Comparison of ENCODE assay signal across 1 cellular context in the genomic region with DNA sequence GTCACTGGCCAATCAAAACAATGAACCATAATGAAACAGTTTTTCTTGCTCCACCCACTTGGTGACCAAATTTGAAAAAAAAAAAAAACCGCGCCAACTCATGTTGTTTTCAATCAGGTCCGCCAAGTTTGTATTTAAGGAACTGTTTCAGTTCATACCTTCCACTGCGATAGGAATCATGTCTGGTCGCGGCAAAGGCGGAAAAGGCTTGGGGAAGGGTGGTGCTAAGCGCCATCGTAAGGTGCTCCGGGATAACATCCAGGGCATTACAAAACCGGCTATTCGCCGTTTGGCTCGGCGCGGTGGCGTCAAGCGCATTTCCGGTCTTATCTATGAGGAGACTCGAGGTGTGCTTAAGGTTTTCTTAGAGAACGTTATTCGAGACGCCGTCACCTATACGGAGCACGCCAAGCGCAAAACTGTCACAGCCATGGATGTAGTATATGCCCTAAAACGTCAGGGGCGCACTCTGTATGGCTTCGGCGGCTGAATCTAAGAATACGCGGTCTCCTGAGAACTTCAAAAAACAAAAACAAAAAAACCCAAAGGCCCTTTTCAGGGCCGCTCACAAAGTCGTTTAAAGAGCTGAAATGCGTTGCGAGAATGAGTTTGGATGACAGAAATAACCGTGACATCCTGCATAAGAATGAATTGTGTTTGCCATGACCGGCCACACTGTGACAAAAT.
TF ChIP-seq lines count a peak whose summit lies in the region.

No MANE protein-coding gene starts in this region.

TF ChIP-seq in K562, 482 proteins besides CTCF, POLR2A, EP300 and RAD21 (continued from another document and continues in another):
- TF ChIP-seq PKNOX1 (IDR thresholded peaks at IDR 0.05) = no peak; the same call in 1 of the 2 replicates
- no peak for TF ChIP-seq HLTF (IDR thresholded peaks at IDR 0.05)
- TF ChIP-seq POLR2AphosphoS2 (IDR thresholded peaks at IDR 0.05; ENCODE audit: low read length) = peak; percentile 100
- TF ChIP-seq ZNF445 (CRISPR knock-in tag; IDR thresholded peaks at IDR 0.05; ENCODE audit: low read depth) = peak; percentile 17; the same call in 1 of the 2 replicates
- TF ChIP-seq ZBTB7A (IDR thresholded peaks at IDR 0.05; ENCODE audit: borderline replicate concordance, control insufficient read depth, low read depth, low read length) = peak; percentile 28; the same call in 1 of the 2 replicates
- TF ChIP-seq ZNF143 (CRISPR knock-in tag; IDR thresholded peaks at IDR 0.05) = no peak
- peak; percentile 95 for TF ChIP-seq ZEB2 (IDR thresholded peaks at IDR 0.05)
- no peak for TF ChIP-seq SLC30A9 (CRISPR knock-in tag; IDR thresholded peaks at IDR 0.05)
- TF ChIP-seq ELK3 (CRISPR knock-in tag; IDR thresholded peaks at IDR 0.05) = 0 out of 2 replicates have a peak, but pooled peaks have one; percentile 25
- TF ChIP-seq KDM5B (IDR thresholded peaks at IDR 0.05; ENCODE audit: insufficient replicate concordance, low read depth, low read length) = peak; percentile 99
- TF ChIP-seq ZNF134 (CRISPR knock-in tag; conservative IDR thresholded peaks at IDR 0.05) = no peak; the same call in 1 of the 2 replicates
- TF ChIP-seq NR1H2 (CRISPR knock-in tag; IDR thresholded peaks at IDR 0.05) = peak; percentile 97
- TF ChIP-seq, protein P1, sequence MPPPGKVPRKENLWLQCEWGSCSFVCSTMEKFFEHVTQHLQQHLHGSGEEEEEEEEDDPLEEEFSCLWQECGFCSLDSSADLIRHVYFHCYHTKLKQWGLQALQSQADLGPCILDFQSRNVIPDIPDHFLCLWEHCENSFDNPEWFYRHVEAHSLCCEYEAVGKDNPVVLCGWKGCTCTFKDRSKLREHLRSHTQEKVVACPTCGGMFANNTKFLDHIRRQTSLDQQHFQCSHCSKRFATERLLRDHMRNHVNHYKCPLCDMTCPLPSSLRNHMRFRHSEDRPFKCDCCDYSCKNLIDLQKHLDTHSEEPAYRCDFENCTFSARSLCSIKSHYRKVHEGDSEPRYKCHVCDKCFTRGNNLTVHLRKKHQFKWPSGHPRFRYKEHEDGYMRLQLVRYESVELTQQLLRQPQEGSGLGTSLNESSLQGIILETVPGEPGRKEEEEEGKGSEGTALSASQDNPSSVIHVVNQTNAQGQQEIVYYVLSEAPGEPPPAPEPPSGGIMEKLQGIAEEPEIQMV (tag; conservative IDR thresholded peaks at IDR 0.05; ENCODE audit: low read depth) = peak; percentile 100
- TF ChIP-seq TEAD2 (tag; IDR thresholded peaks at IDR 0.05) = no peak
- peak; percentile 89; the same call in 1 of the 2 replicates for TF ChIP-seq ZNF609 (CRISPR knock-in tag; IDR thresholded peaks at IDR 0.05; ENCODE audit: borderline replicate concordance)
- TF ChIP-seq, protein P2, sequence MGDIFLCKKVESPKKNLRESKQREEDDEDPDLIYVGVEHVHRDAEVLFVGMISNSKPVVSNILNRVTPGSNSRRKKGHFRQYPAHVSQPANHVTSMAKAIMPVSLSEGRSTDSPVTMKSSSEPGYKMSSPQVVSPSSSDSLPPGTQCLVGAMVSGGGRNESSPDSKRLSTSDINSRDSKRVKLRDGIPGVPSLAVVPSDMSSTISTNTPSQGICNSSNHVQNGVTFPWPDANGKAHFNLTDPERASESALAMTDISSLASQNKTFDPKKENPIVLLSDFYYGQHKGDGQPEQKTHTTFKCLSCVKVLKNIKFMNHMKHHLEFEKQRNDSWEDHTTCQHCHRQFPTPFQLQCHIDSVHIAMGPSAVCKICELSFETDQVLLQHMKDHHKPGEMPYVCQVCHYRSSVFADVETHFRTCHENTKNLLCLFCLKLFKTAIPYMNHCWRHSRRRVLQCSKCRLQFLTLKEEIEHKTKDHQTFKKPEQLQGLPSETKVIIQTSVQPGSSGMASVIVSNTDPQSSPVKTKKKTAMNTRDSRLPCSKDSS (IDR thresholded peaks at IDR 0.05; ENCODE audit: low read depth, partially characterized antibody) = no peak
- TF ChIP-seq NCOA4 (IDR thresholded peaks at IDR 0.05; ENCODE audit: partially characterized antibody) = no peak
- peak; percentile 75; the same call in 1 of the 2 replicates for TF ChIP-seq HOXB6 (CRISPR knock-in tag; IDR thresholded peaks at IDR 0.05; ENCODE audit: borderline replicate concordance)
- TF ChIP-seq, protein P3, sequence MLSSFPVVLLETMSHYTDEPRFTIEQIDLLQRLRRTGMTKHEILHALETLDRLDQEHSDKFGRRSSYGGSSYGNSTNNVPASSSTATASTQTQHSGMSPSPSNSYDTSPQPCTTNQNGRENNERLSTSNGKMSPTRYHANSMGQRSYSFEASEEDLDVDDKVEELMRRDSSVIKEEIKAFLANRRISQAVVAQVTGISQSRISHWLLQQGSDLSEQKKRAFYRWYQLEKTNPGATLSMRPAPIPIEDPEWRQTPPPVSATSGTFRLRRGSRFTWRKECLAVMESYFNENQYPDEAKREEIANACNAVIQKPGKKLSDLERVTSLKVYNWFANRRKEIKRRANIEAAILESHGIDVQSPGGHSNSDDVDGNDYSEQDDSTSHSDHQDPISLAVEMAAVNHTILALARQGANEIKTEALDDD (IDR thresholded peaks at IDR 0.05) = peak; percentile 21; the same call in 1 of the 2 replicates
- peak; percentile 90 for TF ChIP-seq CHAMP1 (IDR thresholded peaks at IDR 0.05)
- TF ChIP-seq, protein P4, sequence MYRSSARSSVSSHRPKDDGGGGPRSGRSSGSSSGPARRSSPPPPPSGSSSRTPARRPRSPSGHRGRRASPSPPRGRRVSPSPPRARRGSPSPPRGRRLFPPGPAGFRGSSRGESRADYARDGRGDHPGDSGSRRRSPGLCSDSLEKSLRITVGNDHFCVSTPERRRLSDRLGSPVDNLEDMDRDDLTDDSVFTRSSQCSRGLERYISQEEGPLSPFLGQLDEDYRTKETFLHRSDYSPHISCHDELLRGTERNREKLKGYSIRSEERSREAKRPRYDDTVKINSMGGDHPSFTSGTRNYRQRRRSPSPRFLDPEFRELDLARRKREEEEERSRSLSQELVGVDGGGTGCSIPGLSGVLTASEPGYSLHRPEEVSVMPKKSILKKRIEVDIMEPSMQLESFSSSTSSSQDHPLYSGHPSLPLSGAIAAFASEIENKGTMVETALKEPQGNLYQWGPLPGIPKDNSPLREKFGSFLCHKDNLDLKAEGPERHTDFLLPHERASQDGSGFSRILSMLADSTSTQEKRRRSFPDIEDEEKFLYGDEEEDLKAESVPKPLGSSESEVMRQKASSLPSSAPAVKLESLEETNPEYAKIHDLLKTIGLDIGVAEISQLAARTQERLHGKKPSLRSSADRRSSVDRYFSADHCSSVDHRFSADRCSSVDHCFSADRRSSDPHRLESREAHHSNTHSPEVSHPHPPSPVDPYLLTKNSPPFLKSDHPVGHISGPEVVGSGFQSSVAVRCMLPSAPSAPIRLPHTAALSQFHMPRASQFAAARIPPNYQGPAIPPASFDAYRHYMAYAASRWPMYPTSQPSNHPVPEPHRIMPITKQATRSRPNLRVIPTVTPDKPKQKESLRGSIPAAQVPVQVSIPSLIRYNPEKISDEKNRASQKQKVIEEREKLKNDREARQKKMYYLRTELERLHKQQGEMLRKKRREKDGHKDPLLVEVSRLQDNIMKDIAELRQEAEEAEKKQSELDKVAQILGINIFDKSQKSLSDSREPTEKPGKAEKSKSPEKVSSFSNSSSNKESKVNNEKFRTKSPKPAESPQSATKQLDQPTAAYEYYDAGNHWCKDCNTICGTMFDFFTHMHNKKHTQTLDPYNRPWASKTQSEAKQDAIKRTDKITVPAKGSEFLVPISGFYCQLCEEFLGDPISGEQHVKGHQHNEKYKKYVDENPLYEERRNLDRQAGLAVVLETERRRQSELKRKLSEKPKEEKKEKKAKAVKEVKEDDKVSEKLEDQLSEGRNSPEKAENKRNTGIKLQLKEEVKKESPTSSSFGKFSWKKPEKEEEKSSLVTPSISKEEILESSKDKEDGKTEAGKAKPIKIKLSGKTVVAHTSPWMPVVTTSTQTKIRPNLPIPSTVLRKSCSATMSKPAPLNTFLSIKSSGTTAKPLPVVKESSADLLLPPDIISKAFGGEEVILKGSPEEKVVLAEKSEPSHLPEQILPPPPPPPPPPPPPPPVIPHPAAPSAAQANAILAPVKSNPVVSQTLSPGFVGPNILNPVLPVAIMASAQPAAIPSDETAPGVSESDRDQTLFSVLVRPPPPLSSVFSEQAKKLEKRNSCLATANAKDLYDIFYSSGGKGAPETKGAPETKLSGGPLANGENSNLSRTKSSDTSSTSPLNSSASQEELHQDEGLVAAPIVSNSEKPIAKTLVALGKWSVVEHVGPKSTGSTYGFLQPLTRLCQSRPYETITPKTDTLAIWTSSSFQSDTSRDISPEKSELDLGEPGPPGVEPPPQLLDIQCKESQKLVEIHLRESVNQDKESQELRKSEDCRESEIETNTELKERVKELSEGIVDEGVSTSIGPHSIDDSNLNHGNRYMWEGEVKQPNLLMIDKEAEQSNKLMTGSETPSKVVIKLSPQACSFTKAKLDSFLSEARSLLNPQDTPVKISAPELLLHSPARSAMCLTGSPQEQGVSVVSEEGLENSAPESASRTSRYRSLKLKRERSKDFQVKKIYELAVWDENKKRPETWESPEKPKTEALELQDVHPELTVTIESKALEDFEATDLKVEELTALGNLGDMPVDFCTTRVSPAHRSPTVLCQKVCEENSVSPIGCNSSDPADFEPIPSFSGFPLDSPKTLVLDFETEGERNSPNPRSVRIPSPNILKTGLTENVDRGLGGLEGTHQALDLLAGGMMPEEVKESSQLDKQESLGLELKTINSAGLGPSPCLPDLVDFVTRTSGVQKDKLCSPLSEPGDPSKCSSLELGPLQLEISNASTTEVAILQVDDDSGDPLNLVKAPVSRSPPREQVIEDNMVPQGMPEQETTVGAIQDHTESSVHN (IDR thresholded peaks at IDR 0.05; ENCODE audit: borderline replicate concordance in 1 of 2, low read depth in 1 of 2) = peak in 1 of 2 experiments; percentile 76; a peak in 2 of 4 replicates
- peak; percentile 80 for TF ChIP-seq MYC (IDR thresholded peaks at IDR 0.05; ENCODE audit: low read depth, low read length)
- TF ChIP-seq MYC (CRISPR knock-in tag; IDR thresholded peaks at IDR 0.05; ENCODE audit: borderline replicate concordance, low read depth) = peak; percentile 48; the same call in 1 of the 2 replicates
